14 cellular contexts compared by ENCODE assay signal in the genomic region with DNA sequence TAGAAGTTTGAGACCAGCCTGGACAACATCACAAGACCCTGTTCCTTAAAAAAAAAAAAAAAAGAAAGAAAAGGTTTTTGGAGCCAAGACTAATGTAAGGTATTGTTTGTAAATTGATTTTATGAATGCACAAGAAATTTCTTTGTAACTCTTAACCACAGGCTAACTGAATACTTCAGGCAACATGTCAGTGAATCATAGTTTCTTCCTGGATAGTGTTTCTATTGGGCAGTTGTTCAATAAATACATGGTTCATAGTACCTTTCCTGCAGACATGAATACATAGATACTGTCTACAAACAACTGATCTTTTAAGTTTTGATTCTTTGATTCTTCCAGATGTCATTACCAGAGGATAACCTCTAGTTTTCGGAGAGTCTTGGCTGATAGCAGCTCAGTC. TPM values are rescaled to one million over a fixed set of nuclear protein-coding genes. Genes with fewer than 3 reads are reported as not detected.
DNase-seq lines count a peak whose midpoint lies in the region; ATAC-seq and TF ChIP-seq lines count a peak whose summit lies in the region.
"Had no signal": no experiment of that assay in that cellular context is flagged by ENCODE, and none has a peak within 500 bp of the region (broad histone marks: within the 10 kb centered on the region; RNA-seq: fewer than 3 reads in every experiment).

No MANE protein-coding gene starts in this region.

- POLR2A ChIA-PET in CD8-positive, alpha-beta memory T cell (lab: Charles Lee) = no interaction called here
- POLR2A ChIA-PET in IMR-90 (lab: Charles Lee; ENCODE audit: unreplicated experiment) = no interaction called here

- peaks cover 16 to 67% of the 10 kb centered on the region in 2 experiments; a peak in 3 of 4 replicates for H3K79me1 ChIP-seq in IMR-90 (ENCODE audit: low read depth in 1 of 2, low read length in 2 of 2)

- ATAC-seq in IMR-90 (ENCODE audit: low read depth) (peak; percentile 80), HG03196 (IDR thresholded peaks at IDR 0.05; ENCODE audit: unreplicated experiment) (no peak), HG02938 (IDR thresholded peaks at IDR 0.05; ENCODE audit: unreplicated experiment) (no peak)

- no peak overlapping the region for H4K91ac ChIP-seq in IMR-90 (ENCODE audit: insufficient read depth, low read depth, low read length)

- no peak overlapping the region for H3K27ac ChIP-seq in CD8-positive, alpha-beta memory T cell (ENCODE audit: low read depth, low read length)
- H3K27ac ChIP-seq in IMR-90 (ENCODE audit: insufficient read depth, low read length) = peak overlapping the region; percentile 47
- H3K27ac ChIP-seq: sigmoid colon had no signal

- no peak overlapping the region for H3K23ac ChIP-seq in IMR-90 (ENCODE audit: low read depth, low read length)

- peaks cover 0 to 69% (median 7%) of the 10 kb centered on the region in 3 donors for H3K36me3 Mint-ChIP-seq in CD8-positive, alpha-beta memory T cell

- H2AK5ac ChIP-seq in IMR-90 (ENCODE audit: low read depth, low read length) = no peak overlapping the region

- BruUV-seq in IMR-90 (replicated peaks; lab: Mats Ljungman, UMichigan) = no TSS peak

- no peak overlapping the region for H3K4me3 ChIP-seq in CD8-positive, alpha-beta memory T cell (ENCODE audit: low read length)
- H3K4me3 ChIP-seq in IMR-90 (ENCODE audit: insufficient read depth, low read depth, low read length) (no peak overlapping the region), cardiac fibroblast (replicated peaks in 1 of 2; ENCODE audit: low read depth in 2 of 2, low read length in 2 of 2) (no peak overlapping the region)
- H3K4me3 ChIP-seq: adrenal gland, sigmoid colon had no signal

- no peak overlapping the region for H3K56ac ChIP-seq in IMR-90 (ENCODE audit: extremely low read depth, insufficient read depth, low read length)

- no peaks in the 10 kb centered on the region for H3K27me3 ChIP-seq in CD8-positive, alpha-beta memory T cell (ENCODE audit: insufficient read depth, low read length, poor library complexity, severe bottlenecking)
- no peaks in the 10 kb centered on the region for H3K27me3 ChIP-seq in IMR-90 (ENCODE audit: control insufficient read depth, insufficient read depth, low read length)
- H3K27me3 ChIP-seq: adrenal gland, sigmoid colon had no signal

- H3K9ac ChIP-seq in IMR-90 (ENCODE audit: low read depth, low read length) = no peak overlapping the region

- no peak overlapping the region for H2BK120ac ChIP-seq in IMR-90 (ENCODE audit: low read depth, low read length)

- no peak overlapping the region for H2BK15ac ChIP-seq in IMR-90 (ENCODE audit: low read depth, low read length)

- whole genome bisulfite sequencing in IMR-90 (ENCODE audit: extremely low coverage in 2 of 2, insufficient read length in 1 of 2), 2 experiments = no CpG with 5 or more reads among the region's 1 CpG

- H2BK20ac ChIP-seq in IMR-90 (ENCODE audit: low read depth, low read length) = no peak overlapping the region

- H3K9me1 ChIP-seq in IMR-90 (ENCODE audit: insufficient read depth, low read length) = peaks cover 13% of the 10 kb centered on the region

- no peak overlapping the region for H3K4me3 Mint-ChIP-seq in CD8-positive, alpha-beta memory T cell

- CTCF ChIA-PET in CD8-positive, alpha-beta memory T cell (lab: Charles Lee) = no interaction called here
- CTCF ChIA-PET in IMR-90 (lab: Yijun Ruan, JAX) = no interaction called here

- no peaks in the 10 kb centered on the region for H3K27me3 Mint-ChIP-seq in CD8-positive, alpha-beta memory T cell

- H4K5ac ChIP-seq in IMR-90 (ENCODE audit: low read depth, low read length) = no peak overlapping the region

- H3K18ac ChIP-seq in IMR-90 (ENCODE audit: low read depth, low read length) = no peak overlapping the region

- dilution Hi-C loops in IMR-90 (cut with HindIII; ENCODE audit: low sequenced_read_pairs, unreplicated experiment) = no loop called here

- H2AK9ac ChIP-seq in IMR-90 (replicated peaks; ENCODE audit: low read depth, low read length, poor library complexity) = no peak overlapping the region

- no peak overlapping the region for H2BK5ac ChIP-seq in IMR-90 (ENCODE audit: low read depth, low read length, poor library complexity, severe bottlenecking)

- no peak for TF ChIP-seq POLR2A in IMR-90 (IDR thresholded peaks at IDR 0.05; ENCODE audit: low read depth, low read length)

- no peaks in the 10 kb centered on the region for H3K9me3 ChIP-seq in CD8-positive, alpha-beta memory T cell (ENCODE audit: low read length)
- no peaks in the 10 kb centered on the region for H3K9me3 ChIP-seq in IMR-90 (ENCODE audit: control insufficient read depth, insufficient read depth, low read length)
- H3K9me3 ChIP-seq: adrenal gland, sigmoid colon had no signal

- H3K4ac ChIP-seq in IMR-90 (ENCODE audit: low read depth, low read length) = no peak overlapping the region

- peak overlapping the region in 5 of 8 donors; percentile 7 to 64 (median 31) for H3K27ac Mint-ChIP-seq in CD8-positive, alpha-beta memory T cell

- H2AFZ ChIP-seq in IMR-90 (replicated peaks; ENCODE audit: low read length, poor library complexity) = no peak overlapping the region

- no peak for DNase-seq in CD8-positive, alpha-beta memory T cell
- DNase-seq in IMR-90 (peak; percentile 78), cardiac fibroblast (ENCODE audit: low read depth in 2 of 2) (peak; percentile 31 to 56), iris pigment epithelial cell (ENCODE audit: low read depth) (peak; percentile 78), NCI-H2227 (lab: John Stamatoyannopoulos, UW; ENCODE audit: unreplicated experiment) (no peak)
- no peak for DNase-seq in activated CD4-positive, CD25-positive, alpha-beta regulatory T cell treated with anti-CD3 and anti-CD28 coated beads, Interleukin-2, amount 50 U/mL, for 72 hours
- DNase-seq: adrenal gland; effector CD4-positive, alpha-beta T cell; hippocampal formation; NCI-H1092 treated with DMSO at 0.1 percent for 48 hours; NCI-H510A treated with DMSO at 0.1 percent for 48 hours; sigmoid colon had no signal

- in situ Hi-C loops in IMR-90 (cut with MboI; ENCODE audit: low sequenced_read_pairs) = no loop called here

- no peak for TF ChIP-seq RAD21 in IMR-90 (IDR thresholded peaks at IDR 0.05; ENCODE audit: low read length)

- TF ChIP-seq CTCF in IMR-90 (conservative IDR thresholded peaks at IDR 0.05; ENCODE audit: low read depth, low read length) (no peak), cardiac fibroblast (IDR thresholded peaks at IDR 0.05; ENCODE audit: low read depth, low read length) (no peak)

- H3K4me1 Mint-ChIP-seq in CD8-positive, alpha-beta memory T cell = peaks cover 29 to 46% (median 31%) of the 10 kb centered on the region in 3 donors

- peak overlapping the region; percentile 21; the same call in 1 of the 2 replicates for H3K4me2 ChIP-seq in IMR-90 (ENCODE audit: low read depth, low read length)

- peaks cover 9% of the 10 kb centered on the region for H3K4me1 ChIP-seq in CD8-positive, alpha-beta memory T cell (ENCODE audit: insufficient read depth, low read length)
- H3K4me1 ChIP-seq in IMR-90 (ENCODE audit: control insufficient read depth, insufficient read depth, low read length) = peaks cover 6% of the 10 kb centered on the region; the same call in 1 of the 2 replicates

- H3K14ac ChIP-seq in IMR-90 (replicated peaks; ENCODE audit: low read depth, low read length) = no peak overlapping the region

- peaks cover 27% of the 10 kb centered on the region for H3K36me3 ChIP-seq in CD8-positive, alpha-beta memory T cell (ENCODE audit: insufficient read depth, low read length)
- H3K36me3 ChIP-seq in IMR-90 (ENCODE audit: control insufficient read depth, insufficient read depth, low read length) = peaks cover 33% of the 10 kb centered on the region

- H4K8ac ChIP-seq in IMR-90 (ENCODE audit: low read depth in 2 of 2, low read length in 2 of 2) = no peak overlapping the region

- peaks cover 88% of the 10 kb centered on the region for H4K20me1 ChIP-seq in IMR-90 (ENCODE audit: insufficient read depth, low read length)

- intact Hi-C loops in IMR-90 (cut with micrococcal nuclease) = no loop called here

- H3K9me3 Mint-ChIP-seq in CD8-positive, alpha-beta memory T cell = no peaks in the 10 kb centered on the region

RNA-seq across cellular contexts. Expression of a gene that starts 11.6 kb away (rescaled TPM):
- 100 to 1,000 TPM; 103 to 122 TPM for total RNA-seq in CD8-positive, alpha-beta memory T cell
- polyA plus RNA-seq in CD8-positive, alpha-beta memory T cell = 16.9 TPM
- 74.7 and 75.8 TPM in 2 replicates for total RNA-seq in IMR-90 (2012; rRNA removed)
- polyA plus RNA-seq in IMR-90 (2012; rRNA removed) = 75.6 and 91.5 TPM in 2 replicates
- 18.9 and 19.1 TPM in 2 replicates for polyA plus RNA-seq in IMR-90 (2012; cell fraction: cytosol; rRNA removed)
- 62.8 and 303 TPM in 2 replicates for polyA plus RNA-seq in IMR-90 (2012; cell fraction: nucleus; rRNA removed; ENCODE audit: low replicate concordance)

RNA-seq across cellular contexts. Expression of a gene that starts 12.2 kb away (rescaled TPM):
- total RNA-seq in CD8-positive, alpha-beta memory T cell = 10 to 100 TPM; 93.0 to 94.5 TPM
- 49.6 TPM for polyA plus RNA-seq in CD8-positive, alpha-beta memory T cell
- total RNA-seq in IMR-90 (2012; rRNA removed) = 62.0 and 79.4 TPM in 2 replicates
- 45.3 and 45.7 TPM in 2 replicates for polyA plus RNA-seq in IMR-90 (2012; rRNA removed)
- 14.3 and 14.7 TPM in 2 replicates for polyA plus RNA-seq in IMR-90 (2012; cell fraction: cytosol; rRNA removed)
- 7.1 and 19.4 TPM in 2 replicates for polyA plus RNA-seq in IMR-90 (2012; cell fraction: nucleus; rRNA removed; ENCODE audit: low replicate concordance)

RNA-seq across cellular contexts. Expression of a gene that starts 41.7 kb away (rescaled TPM):
- 100 to 1,000 TPM; 208 to 212 TPM for total RNA-seq in CD8-positive, alpha-beta memory T cell
- polyA plus RNA-seq in CD8-positive, alpha-beta memory T cell = 201 TPM
- 104 and 105 TPM in 2 replicates for total RNA-seq in IMR-90 (2012; rRNA removed)
- polyA plus RNA-seq in IMR-90 (2012; rRNA removed) = 165 and 175 TPM in 2 replicates
- 104 and 142 TPM in 2 replicates for polyA plus RNA-seq in IMR-90 (2012; cell fraction: cytosol; rRNA removed)
- polyA plus RNA-seq in IMR-90 (2012; cell fraction: nucleus; rRNA removed; ENCODE audit: low replicate concordance) = 92.5 and 145 TPM in 2 replicates

RNA-seq across cellular contexts. Expression of a gene that starts 41.9 kb away (rescaled TPM):
- total RNA-seq in CD8-positive, alpha-beta memory T cell = 100 to 1,000 TPM in 1 of 2 experiments, 10 to 100 TPM in 1; 98.1 to 102 TPM
- polyA plus RNA-seq in CD8-positive, alpha-beta memory T cell = 34.8 TPM
- 68.1 and 69.4 TPM in 2 replicates for total RNA-seq in IMR-90 (2012; rRNA removed)
- 45.4 and 51.3 TPM in 2 replicates for polyA plus RNA-seq in IMR-90 (2012; rRNA removed)
- polyA plus RNA-seq in IMR-90 (2012; cell fraction: cytosol; rRNA removed) = 22.2 and 33.6 TPM in 2 replicates
- polyA plus RNA-seq in IMR-90 (2012; cell fraction: nucleus; rRNA removed; ENCODE audit: low replicate concordance) = 63.3 and 90.0 TPM in 2 replicates

RNA-seq across cellular contexts. Expression of a gene that starts 44.0 kb away (rescaled TPM):
- 10 to 100 TPM; 56.7 to 57.2 TPM for total RNA-seq in CD8-positive, alpha-beta memory T cell
- 22.8 TPM for polyA plus RNA-seq in CD8-positive, alpha-beta memory T cell
- total RNA-seq in IMR-90 (2012; rRNA removed) = 14.7 and 19.9 TPM in 2 replicates
- polyA plus RNA-seq in IMR-90 (2012; rRNA removed) = 30.8 and 30.9 TPM in 2 replicates
- polyA plus RNA-seq in IMR-90 (2012; cell fraction: cytosol; rRNA removed) = 22.7 and 27.1 TPM in 2 replicates
- polyA plus RNA-seq in IMR-90 (2012; cell fraction: nucleus; rRNA removed; ENCODE audit: low replicate concordance) = 97.1 and 101 TPM in 2 replicates

Comparison
In these comparisons a context has a peak if more than half of its experiments do, and no peak if none do; other contexts are left out.
1. DNase-seq: peak in IMR-90 (single experiment), cardiac fibroblast (2 of 2) and iris pigment epithelial cell (single experiment); none in CD8-positive, alpha-beta memory T cell (0 of 5), NCI-H2227 (single experiment) and activated CD4-positive, CD25-positive, alpha-beta regulatory T cell treated with anti-CD3 and anti-CD28 coated beads, Interleukin-2, amount 50 U/mL, for 72 hours (single experiment).